Comparison of ENCODE assay signal across 7 cellular contexts in the genomic region with DNA sequence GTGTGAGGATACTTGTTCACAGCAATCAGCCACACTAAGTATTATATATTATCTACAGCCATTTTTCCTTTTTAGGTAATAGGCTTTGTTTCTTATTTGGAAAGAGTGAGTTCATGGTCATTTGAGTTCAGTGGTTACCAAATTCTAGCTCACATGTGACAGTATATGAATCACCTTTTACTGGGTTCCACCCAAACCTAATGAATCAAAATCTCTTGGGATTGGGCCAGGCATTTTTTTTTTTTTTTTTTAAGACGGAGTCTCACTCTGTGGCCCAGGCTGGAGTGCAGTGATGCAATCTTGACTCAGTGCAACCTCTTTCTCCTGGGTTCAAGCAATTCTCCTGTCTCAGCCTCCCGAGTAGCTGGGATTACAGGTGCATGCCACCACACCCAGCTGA. TPM values are rescaled to one million over a fixed set of nuclear protein-coding genes. Genes with fewer than 3 reads are reported as not detected.
DNase-seq lines count a peak whose midpoint lies in the region; FAIRE-seq and TF ChIP-seq lines count a peak whose summit lies in the region.
"Not testable (repeated sequence)": the region's sequence is repeated elsewhere in the genome, so short reads cannot be mapped to it uniquely, and the experiment has no call there.

No MANE protein-coding gene starts in this region.

- not testable (repeated sequence) for H4K20me1 ChIP-seq in osteoblast (ENCODE audit: insufficient read depth, low read length)

- not testable (repeated sequence) for H3K9me3 ChIP-seq in ascending aorta; osteoblast (ENCODE audit: low read depth, low read length)

- in situ Hi-C loops in Caki2 (cut with HindIII; ENCODE audit: low pct_unique_long_range_greater_than_20kb, low sequenced_read_pairs), result not testable (repeated sequence)

- TF ChIP-seq CTCF in ascending aorta (IDR thresholded peaks at IDR 0.05); epithelial cell of esophagus (IDR thresholded peaks at IDR 0.05; ENCODE audit: insufficient read depth, low read depth, low read length, missing control alignments); osteoblast (IDR thresholded peaks at IDR 0.05; ENCODE audit: extremely low read depth, low read depth, low read length): not testable (repeated sequence)

- not testable (repeated sequence) for H2AFZ ChIP-seq in osteoblast (ENCODE audit: low read length)

- H3K27ac ChIP-seq in ascending aorta (peak overlapping the region; percentile 55 to 64), osteoblast (ENCODE audit: low read depth, low read length) (peak overlapping the region; percentile 49)

- H3K36me3 ChIP-seq in ascending aorta, result peaks cover 53 to 77% of the 10 kb centered on the region in 2 donors
- peaks cover 74% of the 10 kb centered on the region for H3K36me3 ChIP-seq in osteoblast (ENCODE audit: insufficient read depth, low read length)

- not testable (repeated sequence) for H3K4me3 ChIP-seq in ascending aorta; epithelial cell of esophagus (ENCODE audit: low read length); osteoblast (ENCODE audit: insufficient read depth, low read length)

- intact Hi-C loops in ascending aorta (cut with DNase I), result not testable (repeated sequence)

- H3K79me2 ChIP-seq in osteoblast (ENCODE audit: insufficient read depth, low read length), result peaks cover 11% of the 10 kb centered on the region

- FAIRE-seq in RCC 7860 (lab: Jason Lieb, UNC), result peak; percentile 97

- H3K27me3 ChIP-seq in ascending aorta; osteoblast (ENCODE audit: insufficient read depth, low read length): not testable (repeated sequence)

- not testable (repeated sequence) for H3K4me2 ChIP-seq in osteoblast (ENCODE audit: insufficient read depth, low read length)

- not testable (repeated sequence) for H3K4me1 ChIP-seq in ascending aorta
- H3K4me1 ChIP-seq in osteoblast (ENCODE audit: insufficient read depth, low read length), result peaks cover 18% of the 10 kb centered on the region

- DNase-seq in Caki2 (ENCODE audit: low read depth) (peak; percentile 58), HS-27A (ENCODE audit: low read depth) (peak; percentile 63), RCC 7860 (ENCODE audit: low spot score) (peak; percentile 86), epithelial cell of esophagus (ENCODE audit: low read depth) (peak; percentile 92), glomerular endothelial cell (ENCODE audit: extremely low read depth, low read depth, low spot score) (peak; percentile 22), osteoblast (ENCODE audit: insufficient read length, low spot score, missing footprints) (peak; percentile 68)
- not testable (repeated sequence) for DNase-seq in ascending aorta (ENCODE audit: low spot score in 2 of 2)

RNA-seq across cellular contexts. Expression of a gene that starts 27.8 kb away (rescaled TPM):
- 78.5 and 86.1 TPM in 2 replicates for total RNA-seq in Caki2 (2014; rRNA removed; shearing (Covaris generic); ENCODE audit: low replicate concordance)
- total RNA-seq in ascending aorta (48.9 TPM), glomerular endothelial cell (60.7 and 74.8 TPM in 2 replicates), osteoblast (183 and 199 TPM in 2 replicates)

RNA-seq across cellular contexts. Expression of a gene that starts 28.1 kb away (rescaled TPM):
- 21.3 and 25.5 TPM in 2 replicates for total RNA-seq in Caki2 (2014; rRNA removed; shearing (Covaris generic); ENCODE audit: low replicate concordance)
- total RNA-seq in ascending aorta, result 1.6 TPM
- total RNA-seq in glomerular endothelial cell, result 18.9 and 40.8 TPM in 2 replicates
- total RNA-seq in osteoblast, result 42.0 and 57.2 TPM in 2 replicates
